Comparison of ENCODE assay signal across 8 cellular contexts in the genomic region with DNA sequence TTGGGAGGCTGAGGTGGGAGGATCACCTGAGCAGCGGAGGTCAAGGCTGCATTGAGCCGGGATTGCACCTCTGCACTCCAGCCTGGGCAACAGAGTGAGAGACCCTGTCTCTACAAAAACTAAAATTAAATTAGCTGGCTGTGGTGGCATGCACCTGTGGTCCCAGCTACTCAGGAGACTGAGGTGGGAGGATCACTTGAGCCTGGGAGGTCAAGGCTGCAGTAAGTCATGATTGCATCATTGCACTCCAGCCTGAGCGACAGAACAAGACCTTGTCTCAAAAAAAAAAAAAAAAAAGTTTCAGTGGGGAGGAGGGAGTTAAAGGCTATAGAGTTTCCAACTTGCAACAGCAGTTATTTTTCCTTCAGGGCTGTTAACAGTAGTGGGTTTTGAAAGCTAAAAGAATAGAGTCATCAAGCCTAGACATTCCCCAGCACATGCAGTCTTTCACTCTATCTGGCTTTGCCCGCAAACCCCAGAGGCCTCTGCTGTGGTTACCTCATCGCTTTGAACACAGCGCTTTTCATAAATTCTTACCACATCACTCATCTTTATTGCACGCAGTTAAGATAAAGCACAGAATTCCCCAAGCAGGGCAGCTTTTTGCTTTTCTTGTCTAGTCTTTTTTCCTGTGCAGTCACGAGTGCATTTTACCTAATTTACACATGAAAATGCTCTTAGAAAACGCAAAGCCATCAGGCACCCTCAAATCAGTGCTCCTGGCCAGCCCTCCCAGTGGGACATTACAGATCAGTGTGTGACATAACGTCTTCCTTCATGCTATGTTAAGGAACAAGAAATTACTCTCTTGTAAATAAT. TPM values are rescaled to one million over a fixed set of nuclear protein-coding genes. Genes with fewer than 3 reads are reported as not detected.
DNase-seq lines count a peak whose midpoint lies in the region; ATAC-seq and TF ChIP-seq lines count a peak whose summit lies in the region.

No MANE protein-coding gene starts in this region.

- CTCF ChIA-PET in BJ (lab: Yijun Ruan, JAX): interaction anchor here (0.6 to 1.7 kb wide), 6 partner anchors 9 to 335 kb away, joined by 3 to 6 read pairs (median 3); partner anchors contain the start of gene SLC2A8

- H3K4me3 ChIP-seq in BJ (ENCODE audit: low read depth, low read length): no peak overlapping the region
- H3K4me3 ChIP-seq in dorsolateral prefrontal cortex: peak overlapping the region in 2 of 59 donors; percentile 14 to 21
- H3K4me3 ChIP-seq in neuron (ENCODE audit: low read length): no peak overlapping the region
- H3K4me3 ChIP-seq in testis: no peak overlapping the region

- TF ChIP-seq POLR2A in testis (IDR thresholded peaks at IDR 0.05): no peak

- peak overlapping the region; percentile 8 to 96 (median 76) for H3K27ac ChIP-seq in dorsolateral prefrontal cortex
- H3K27ac ChIP-seq in testis: peak overlapping the region in 1 of 2 donors; percentile 59

- no peak for TF ChIP-seq CTCF in BJ (IDR thresholded peaks at IDR 0.05; ENCODE audit: insufficient read depth, low read depth, low read length)
- TF ChIP-seq CTCF in dorsolateral prefrontal cortex (IDR thresholded peaks at IDR 0.05 in 54 of 56, conservative IDR thresholded peaks at IDR 0.05 in 2 of 56; ENCODE audit: low read depth in 1 of 56, partially characterized antibody in 56 of 56): no peak
- TF ChIP-seq CTCF in testis (IDR thresholded peaks at IDR 0.05): no peak

- peak overlapping the region; percentile 3 for H2AFZ ChIP-seq in neuron (ENCODE audit: low read depth, low read length)

- H3K4me1 ChIP-seq in neuron (ENCODE audit: insufficient read depth, low read length): peaks cover 35% of the 10 kb centered on the region
- H3K4me1 ChIP-seq in testis: no peaks in the 10 kb centered on the region

- 54 to 76% methylated on average over 9 to 10 of the region's 10 CpGs for WGBS in testis, 2 donors

- intact Hi-C loops in dorsolateral prefrontal cortex (cut with DNase I): no loop called here
- intact Hi-C loops in testis (cut with DNase I; ENCODE audit: low total_unique reads): no loop called here

- POLR2A ChIA-PET in BJ (lab: Charles Lee): interaction anchor here (0.7 to 1.0 kb wide), 4 partner anchors 9 to 645 kb away, joined by 3 to 11 read pairs (median 5); partner anchors contain the start of genes SLC2A8 and ZNF79

- DNase-seq in BJ (ENCODE audit: low read depth) (peak; percentile 92), HuH-7.5 (ENCODE audit: low spot score) (peak; percentile 45), dorsolateral prefrontal cortex (peak in 1 of 10 donors; percentile 55), testis (peak; percentile 57), NCI-H345 treated with DMSO at 0.1 percent for 48 hours (lab: John Stamatoyannopoulos, UW; ENCODE audit: unreplicated experiment) (no peak)
- peak; percentile 86 for DNase-seq in activated CD4-positive, alpha-beta T cell treated with anti-CD3 and anti-CD28 coated beads for 48 hours

- ATAC-seq in GM21423 (IDR thresholded peaks at IDR 0.05; ENCODE audit: unreplicated experiment): peak; percentile 81

- H3K36me3 ChIP-seq in BJ (ENCODE audit: control insufficient read depth, insufficient read depth, low read length) (no peaks in the 10 kb centered on the region), neuron (ENCODE audit: insufficient read depth, low read length) (no peaks in the 10 kb centered on the region), testis (ENCODE audit: low read depth, missing control alignments) (no peaks in the 10 kb centered on the region)

- H3K27me3 ChIP-seq in BJ (ENCODE audit: control insufficient read depth, insufficient read depth, low read length) (peaks cover 5% of the 10 kb centered on the region), dorsolateral prefrontal cortex (no peaks in the 10 kb centered on the region), neuron (ENCODE audit: insufficient read depth, low read length) (no peaks in the 10 kb centered on the region), testis (no peaks in the 10 kb centered on the region)

- H3K9me3 ChIP-seq in neuron (ENCODE audit: low read length) (no peaks in the 10 kb centered on the region), testis (no peaks in the 10 kb centered on the region)

RNA-seq across cellular contexts. Expression of gene SLC2A8, which starts 8.7 kb away (rescaled TPM):
- polyA plus RNA-seq in BJ (2011; rRNA removed) (9.5 and 16.7 TPM in 2 replicates), testis (ENCODE audit: insufficient read depth, low read depth, low replicate concordance) (128 TPM)
- 6.0 and 11.2 TPM in 2 replicates for polyA minus RNA-seq in BJ (2011; rRNA and poly(A)+ RNA removed)
- total RNA-seq in dorsolateral prefrontal cortex (10 to 100 TPM; 20.2 to 51.7 (median 29.5) TPM), testis (10 to 100 TPM; 62.7 to 68.6 TPM)

RNA-seq across cellular contexts. Expression of gene ZNF79, which starts 35.9 kb away (rescaled TPM):
- polyA plus RNA-seq in BJ (2011; rRNA removed) (5.3 and 6.9 TPM in 2 replicates), testis (ENCODE audit: insufficient read depth, low read depth, low replicate concordance) (15.9 TPM)
- polyA minus RNA-seq in BJ (2011; rRNA and poly(A)+ RNA removed): 10.4 and 18.1 TPM in 2 replicates
- total RNA-seq in dorsolateral prefrontal cortex (10 to 100 TPM in 92 of 120 experiments, 1 to 10 TPM in 28; 8.1 to 16.9 (median 10.9) TPM), testis (10 to 100 TPM; 19.5 to 24.5 TPM)
